Comparison of ENCODE assay signal across 28 cellular contexts in genomic region chr7:157195868-157196267, GRCh38. TPM values are rescaled to one million over a fixed set of nuclear protein-coding genes. Genes with fewer than 3 reads are reported as not detected.
DNase-seq lines count a peak whose midpoint lies in the region; ATAC-seq, FAIRE-seq and TF ChIP-seq lines count a peak whose summit lies in the region.
"Had no signal": no experiment of that assay in that cellular context is flagged by ENCODE, and none has a peak within 500 bp of the region (broad histone marks: within the 10 kb centered on the region; RNA-seq: fewer than 3 reads in every experiment).

No MANE protein-coding gene starts in this region.

- in situ Hi-C loops in GM13977 (cut with MboI; ENCODE audit: low pct_unique_long_range_greater_than_20kb, low sequenced_read_pairs, unreplicated experiment), result no loop called here

- no peaks in the 10 kb centered on the region for H3K4me1 Mint-ChIP-seq in stimulated activated naive CD8-positive, alpha-beta T cell treated with anti-CD3 and anti-CD28 coated beads, Interleukin-15, Interleukin-2, amounts not matched to agents 100 ng/mL and 50 ng/mL, for 24 hours (ENCODE audit: low read depth)
- H3K4me1 Mint-ChIP-seq in T-helper 17 cell, result peaks cover 11% of the 10 kb centered on the region

- no peak for ATAC-seq in stimulated activated naive CD8-positive, alpha-beta T cell treated with anti-CD3 and anti-CD28 coated beads, Interleukin-15, Interleukin-2, amounts not matched to agents 100 U/mL and 50 U/mL, for 24 hours
- no peak for ATAC-seq in T-helper 17 cell

- H3K36me3 Mint-ChIP-seq in stimulated activated naive CD8-positive, alpha-beta T cell treated with anti-CD3 and anti-CD28 coated beads, Interleukin-15, Interleukin-2, amounts not matched to agents 100 ng/mL and 50 ng/mL, for 24 hours (ENCODE audit: low read depth), result peaks cover 75% of the 10 kb centered on the region
- H3K36me3 Mint-ChIP-seq in T-helper 17 cell (ENCODE audit: low read depth), result peaks cover 8% of the 10 kb centered on the region

- no peak for TF ChIP-seq CTCF in choroid plexus epithelial cell (conservative IDR thresholded peaks at IDR 0.05; ENCODE audit: low read depth, low read length)
- TF ChIP-seq CTCF in GM13977 (IDR thresholded peaks at IDR 0.05; ENCODE audit: extremely low read depth, insufficient read depth, missing control alignments), result no peak

- no peaks in the 10 kb centered on the region for H3K27me3 Mint-ChIP-seq in stimulated activated naive CD8-positive, alpha-beta T cell treated with anti-CD3 and anti-CD28 coated beads, Interleukin-15, Interleukin-2, amounts not matched to agents 100 ng/mL and 50 ng/mL, for 24 hours
- no peaks in the 10 kb centered on the region for H3K27me3 Mint-ChIP-seq in T-helper 17 cell
- H3K27me3 Mint-ChIP-seq: CD4-positive, alpha-beta memory T cell had no signal

- H3K9me3 Mint-ChIP-seq in stimulated activated naive CD8-positive, alpha-beta T cell treated with anti-CD3 and anti-CD28 coated beads, Interleukin-15, Interleukin-2, amounts not matched to agents 100 ng/mL and 50 ng/mL, for 24 hours, result no peaks in the 10 kb centered on the region
- H3K9me3 Mint-ChIP-seq: CD4-positive, alpha-beta memory T cell; HFFc6 had no signal

- no peak overlapping the region for H3K4me3 ChIP-seq in choroid plexus epithelial cell (ENCODE audit: low read depth, low read length)
- H3K4me3 ChIP-seq: BLaER1 treated with 17β-estradiol and CSF1 and Interleukin-3, amounts not matched to agents 10 nM and 100 nM; HAP-1 had no signal

- H3K4me3 Mint-ChIP-seq in stimulated activated naive CD8-positive, alpha-beta T cell treated with anti-CD3 and anti-CD28 coated beads, Interleukin-15, Interleukin-2, amounts not matched to agents 100 ng/mL and 50 ng/mL, for 24 hours, result no peak overlapping the region
- no peak overlapping the region for H3K4me3 Mint-ChIP-seq in T-helper 17 cell
- H3K4me3 Mint-ChIP-seq: CD4-positive, alpha-beta memory T cell; HFFc6 had no signal

- peak overlapping the region; percentile 26 for H3K27ac Mint-ChIP-seq in stimulated activated naive CD8-positive, alpha-beta T cell treated with anti-CD3 and anti-CD28 coated beads, Interleukin-15, Interleukin-2, amounts not matched to agents 100 ng/mL and 50 ng/mL, for 24 hours
- H3K27ac Mint-ChIP-seq in T-helper 17 cell, result peak overlapping the region; percentile 32
- H3K27ac Mint-ChIP-seq: CD4-positive, alpha-beta memory T cell; HFFc6 had no signal

- no peak for DNase-seq in stimulated activated naive CD8-positive, alpha-beta T cell treated with anti-CD3 and anti-CD28 coated beads, Interleukin-15, Interleukin-2, amounts not matched to agents 100 U/mL and 50 U/mL, for 24 hours
- DNase-seq in T-helper 17 cell, result no peak
- DNase-seq in choroid plexus epithelial cell (ENCODE audit: low read depth), result peak; percentile 10
- no peak for DNase-seq in activated gamma-delta T cell (lab: John Stamatoyannopoulos, UW)
- DNase-seq in GM12892 (ENCODE audit: insufficient read length), result no peak
- no peak for DNase-seq in GM13977 (ENCODE audit: low spot score)
- DNase-seq: CD4-positive, alpha-beta memory T cell; COR-L47; GOT3; HFFc6; IMR-90; NCI-H1092 treated with DMSO at 0.1 percent for 48 hours; NCI-H1436; NCI-H187; NCI-H2081 treated with DMSO at 0.1 percent for 48 hours; NCI-H2171 treated with DMSO at 0.1 percent for 48 hours; NCI-H524; NCI-H748 treated with DMSO at 0.1 percent for 48 hours; OCI-M1; SIG-M5; SK-N-SH; SW 1271 had no signal

- no peak for TF ChIP-seq POLR2A in GM12892 (IDR thresholded peaks at IDR 0.05; ENCODE audit: low read depth, low read length)

- no peak for FAIRE-seq in GM12892 (lab: Jason Lieb, UNC)
- FAIRE-seq: A204.1, G401.6, RCC 7860 had no signal

- no peaks in the 10 kb centered on the region for H3K9me3 ChIP-seq in T-helper 17 cell (ENCODE audit: control insufficient read depth, low read length, poor library complexity, severe bottlenecking)
- H3K9me3 ChIP-seq: BLaER1 treated with 17β-estradiol and CSF1 and Interleukin-3, amounts not matched to agents 10 nM and 100 nM; HAP-1; SK-N-SH had no signal

RNA-seq across cellular contexts. Expression of gene UBE3C, which starts 57.1 kb away (rescaled TPM):
- 10 to 100 TPM; 48.0 to 51.7 TPM for total RNA-seq in T-helper 17 cell
- polyA plus RNA-seq in GM12892 (2012; ENCODE audit: missing spikeins), result 44.1 TPM
